1 cellular context compared by ENCODE assay signal in the genomic region with DNA sequence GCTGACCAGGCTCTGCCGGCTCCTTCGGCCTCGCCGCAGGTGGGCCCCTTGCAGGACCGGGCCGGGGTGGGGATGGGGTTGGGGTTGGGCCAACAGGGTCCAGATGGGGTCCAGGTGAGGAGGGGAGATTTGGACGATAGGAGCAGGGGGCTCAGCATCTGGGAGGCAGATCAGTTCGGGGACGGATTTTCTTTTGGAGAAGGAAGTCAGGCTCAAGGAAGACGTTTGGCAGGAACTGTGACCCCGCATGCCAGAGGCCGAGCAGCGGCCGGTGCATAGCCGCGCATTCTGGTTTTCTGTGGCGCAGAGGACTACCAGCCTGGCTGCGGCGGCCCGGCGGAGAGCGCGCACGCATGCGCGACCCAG.
A peak's percentile ranks its signal among the peaks of the same experiment; 100 is the strongest.
TF ChIP-seq lines count a peak whose summit lies in the region.

No MANE protein-coding gene starts in this region.

TF ChIP-seq in HepG2, 621 proteins besides CTCF, POLR2A, EP300 and RAD21 (continued from another document and continues in another):
- TF ChIP-seq, protein P1, sequence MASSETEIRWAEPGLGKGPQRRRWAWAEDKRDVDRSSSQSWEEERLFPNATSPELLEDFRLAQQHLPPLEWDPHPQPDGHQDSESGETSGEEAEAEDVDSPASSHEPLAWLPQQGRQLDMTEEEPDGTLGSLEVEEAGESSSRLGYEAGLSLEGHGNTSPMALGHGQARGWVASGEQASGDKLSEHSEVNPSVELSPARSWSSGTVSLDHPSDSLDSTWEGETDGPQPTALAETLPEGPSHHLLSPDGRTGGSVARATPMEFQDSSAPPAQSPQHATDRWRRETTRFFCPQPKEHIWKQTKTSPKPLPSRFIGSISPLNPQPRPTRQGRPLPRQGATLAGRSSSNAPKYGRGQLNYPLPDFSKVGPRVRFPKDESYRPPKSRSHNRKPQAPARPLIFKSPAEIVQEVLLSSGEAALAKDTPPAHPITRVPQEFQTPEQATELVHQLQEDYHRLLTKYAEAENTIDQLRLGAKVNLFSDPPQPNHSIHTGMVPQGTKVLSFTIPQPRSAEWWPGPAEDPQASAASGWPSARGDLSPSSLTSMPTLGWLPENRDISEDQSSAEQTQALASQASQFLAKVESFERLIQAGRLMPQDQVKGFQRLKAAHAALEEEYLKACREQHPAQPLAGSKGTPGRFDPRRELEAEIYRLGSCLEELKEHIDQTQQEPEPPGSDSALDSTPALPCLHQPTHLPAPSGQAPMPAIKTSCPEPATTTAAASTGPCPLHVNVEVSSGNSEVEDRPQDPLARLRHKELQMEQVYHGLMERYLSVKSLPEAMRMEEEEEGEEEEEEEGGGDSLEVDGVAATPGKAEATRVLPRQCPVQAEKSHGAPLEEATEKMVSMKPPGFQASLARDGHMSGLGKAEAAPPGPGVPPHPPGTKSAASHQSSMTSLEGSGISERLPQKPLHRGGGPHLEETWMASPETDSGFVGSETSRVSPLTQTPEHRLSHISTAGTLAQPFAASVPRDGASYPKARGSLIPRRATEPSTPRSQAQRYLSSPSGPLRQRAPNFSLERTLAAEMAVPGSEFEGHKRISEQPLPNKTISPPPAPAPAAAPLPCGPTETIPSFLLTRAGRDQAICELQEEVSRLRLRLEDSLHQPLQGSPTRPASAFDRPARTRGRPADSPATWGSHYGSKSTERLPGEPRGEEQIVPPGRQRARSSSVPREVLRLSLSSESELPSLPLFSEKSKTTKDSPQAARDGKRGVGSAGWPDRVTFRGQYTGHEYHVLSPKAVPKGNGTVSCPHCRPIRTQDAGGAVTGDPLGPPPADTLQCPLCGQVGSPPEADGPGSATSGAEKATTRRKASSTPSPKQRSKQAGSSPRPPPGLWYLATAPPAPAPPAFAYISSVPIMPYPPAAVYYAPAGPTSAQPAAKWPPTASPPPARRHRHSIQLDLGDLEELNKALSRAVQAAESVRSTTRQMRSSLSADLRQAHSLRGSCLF (CRISPR knock-in tag; IDR thresholded peaks at IDR 0.05; ENCODE audit: borderline replicate concordance), result no peak
- TF ChIP-seq ZNF24 (IDR thresholded peaks at IDR 0.05) (no peak), GATAD2A (CRISPR knock-in tag; IDR thresholded peaks at IDR 0.05) (no peak), SALL2 (CRISPR knock-in tag; IDR thresholded peaks at IDR 0.05) (no peak), REL (CRISPR knock-in tag; conservative IDR thresholded peaks at IDR 0.05) (0 out of 2 replicates have a peak, but pooled peaks have one; percentile 4), ZFP90 (CRISPR knock-in tag; IDR thresholded peaks at IDR 0.05; ENCODE audit: borderline replicate concordance) (0 out of 2 replicates have a peak, but pooled peaks have one; percentile 82), MTF2 (CRISPR knock-in tag; IDR thresholded peaks at IDR 0.05; ENCODE audit: borderline replicate concordance) (no peak), NCOA1 (CRISPR knock-in tag; IDR thresholded peaks at IDR 0.05) (no peak), ONECUT2 (CRISPR knock-in tag; IDR thresholded peaks at IDR 0.05) (no peak), HNRNPK (IDR thresholded peaks at IDR 0.05; ENCODE audit: low read depth, low read length, poor library complexity, severe bottlenecking) (no peak), REXO4 (CRISPR knock-in tag; IDR thresholded peaks at IDR 0.05; ENCODE audit: borderline replicate concordance) (no peak), ATF7 (IDR thresholded peaks at IDR 0.05) (no peak), ATF7 (CRISPR knock-in tag; IDR thresholded peaks at IDR 0.05) (no peak), ZNF552 (CRISPR knock-in tag; IDR thresholded peaks at IDR 0.05; ENCODE audit: borderline replicate concordance) (no peak), ZKSCAN5 (CRISPR knock-in tag; IDR thresholded peaks at IDR 0.05) (no peak), ZNF839 (CRISPR knock-in tag; IDR thresholded peaks at IDR 0.05; ENCODE audit: borderline replicate concordance) (no peak), NFIC (IDR thresholded peaks at IDR 0.05; ENCODE audit: low read length) (no peak), BRCA1 (CRISPR knock-in tag; IDR thresholded peaks at IDR 0.05) (0 out of 2 replicates have a peak, but pooled peaks have one; percentile 28), ZNF335 (CRISPR knock-in tag; IDR thresholded peaks at IDR 0.05) (no peak), ZNF501 (CRISPR knock-in tag; IDR thresholded peaks at IDR 0.05) (no peak), EHMT2 (IDR thresholded peaks at IDR 0.05; ENCODE audit: borderline replicate concordance, low read depth, low read length) (no peak), ZNF546 (CRISPR knock-in tag; conservative IDR thresholded peaks at IDR 0.05) (no peak), JUND (CRISPR knock-in tag; IDR thresholded peaks at IDR 0.05) (no peak), ETV5 (CRISPR knock-in tag; IDR thresholded peaks at IDR 0.05; ENCODE audit: borderline replicate concordance) (no peak), IKZF1 (IDR thresholded peaks at IDR 0.05) (no peak), ZNF138 (CRISPR knock-in tag; IDR thresholded peaks at IDR 0.05; ENCODE audit: low read depth) (no peak), ZNF3 (CRISPR knock-in tag; IDR thresholded peaks at IDR 0.05) (no peak), MTA3 (CRISPR knock-in tag; IDR thresholded peaks at IDR 0.05) (no peak), MEF2D (CRISPR knock-in tag; IDR thresholded peaks at IDR 0.05) (no peak), EZH2 (conservative IDR thresholded peaks at IDR 0.05; ENCODE audit: low read depth, low read length) (no peak), ZNF44 (CRISPR knock-in tag; IDR thresholded peaks at IDR 0.05) (no peak), RARA (CRISPR knock-in tag; IDR thresholded peaks at IDR 0.05) (no peak), AHR (CRISPR knock-in tag; IDR thresholded peaks at IDR 0.05) (no peak)
- TF ChIP-seq, protein P2, sequence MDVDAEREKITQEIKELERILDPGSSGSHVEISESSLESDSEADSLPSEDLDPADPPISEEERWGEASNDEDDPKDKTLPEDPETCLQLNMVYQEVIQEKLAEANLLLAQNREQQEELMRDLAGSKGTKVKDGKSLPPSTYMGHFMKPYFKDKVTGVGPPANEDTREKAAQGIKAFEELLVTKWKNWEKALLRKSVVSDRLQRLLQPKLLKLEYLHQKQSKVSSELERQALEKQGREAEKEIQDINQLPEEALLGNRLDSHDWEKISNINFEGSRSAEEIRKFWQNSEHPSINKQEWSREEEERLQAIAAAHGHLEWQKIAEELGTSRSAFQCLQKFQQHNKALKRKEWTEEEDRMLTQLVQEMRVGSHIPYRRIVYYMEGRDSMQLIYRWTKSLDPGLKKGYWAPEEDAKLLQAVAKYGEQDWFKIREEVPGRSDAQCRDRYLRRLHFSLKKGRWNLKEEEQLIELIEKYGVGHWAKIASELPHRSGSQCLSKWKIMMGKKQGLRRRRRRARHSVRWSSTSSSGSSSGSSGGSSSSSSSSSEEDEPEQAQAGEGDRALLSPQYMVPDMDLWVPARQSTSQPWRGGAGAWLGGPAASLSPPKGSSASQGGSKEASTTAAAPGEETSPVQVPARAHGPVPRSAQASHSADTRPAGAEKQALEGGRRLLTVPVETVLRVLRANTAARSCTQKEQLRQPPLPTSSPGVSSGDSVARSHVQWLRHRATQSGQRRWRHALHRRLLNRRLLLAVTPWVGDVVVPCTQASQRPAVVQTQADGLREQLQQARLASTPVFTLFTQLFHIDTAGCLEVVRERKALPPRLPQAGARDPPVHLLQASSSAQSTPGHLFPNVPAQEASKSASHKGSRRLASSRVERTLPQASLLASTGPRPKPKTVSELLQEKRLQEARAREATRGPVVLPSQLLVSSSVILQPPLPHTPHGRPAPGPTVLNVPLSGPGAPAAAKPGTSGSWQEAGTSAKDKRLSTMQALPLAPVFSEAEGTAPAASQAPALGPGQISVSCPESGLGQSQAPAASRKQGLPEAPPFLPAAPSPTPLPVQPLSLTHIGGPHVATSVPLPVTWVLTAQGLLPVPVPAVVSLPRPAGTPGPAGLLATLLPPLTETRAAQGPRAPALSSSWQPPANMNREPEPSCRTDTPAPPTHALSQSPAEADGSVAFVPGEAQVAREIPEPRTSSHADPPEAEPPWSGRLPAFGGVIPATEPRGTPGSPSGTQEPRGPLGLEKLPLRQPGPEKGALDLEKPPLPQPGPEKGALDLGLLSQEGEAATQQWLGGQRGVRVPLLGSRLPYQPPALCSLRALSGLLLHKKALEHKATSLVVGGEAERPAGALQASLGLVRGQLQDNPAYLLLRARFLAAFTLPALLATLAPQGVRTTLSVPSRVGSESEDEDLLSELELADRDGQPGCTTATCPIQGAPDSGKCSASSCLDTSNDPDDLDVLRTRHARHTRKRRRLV (CRISPR knock-in tag; IDR thresholded peaks at IDR 0.05), result no peak
- TF ChIP-seq, protein P3, sequence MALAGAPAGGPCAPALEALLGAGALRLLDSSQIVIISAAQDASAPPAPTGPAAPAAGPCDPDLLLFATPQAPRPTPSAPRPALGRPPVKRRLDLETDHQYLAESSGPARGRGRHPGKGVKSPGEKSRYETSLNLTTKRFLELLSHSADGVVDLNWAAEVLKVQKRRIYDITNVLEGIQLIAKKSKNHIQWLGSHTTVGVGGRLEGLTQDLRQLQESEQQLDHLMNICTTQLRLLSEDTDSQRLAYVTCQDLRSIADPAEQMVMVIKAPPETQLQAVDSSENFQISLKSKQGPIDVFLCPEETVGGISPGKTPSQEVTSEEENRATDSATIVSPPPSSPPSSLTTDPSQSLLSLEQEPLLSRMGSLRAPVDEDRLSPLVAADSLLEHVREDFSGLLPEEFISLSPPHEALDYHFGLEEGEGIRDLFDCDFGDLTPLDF (CRISPR knock-in tag; IDR thresholded peaks at IDR 0.05), result no peak
- TF ChIP-seq, protein P4, sequence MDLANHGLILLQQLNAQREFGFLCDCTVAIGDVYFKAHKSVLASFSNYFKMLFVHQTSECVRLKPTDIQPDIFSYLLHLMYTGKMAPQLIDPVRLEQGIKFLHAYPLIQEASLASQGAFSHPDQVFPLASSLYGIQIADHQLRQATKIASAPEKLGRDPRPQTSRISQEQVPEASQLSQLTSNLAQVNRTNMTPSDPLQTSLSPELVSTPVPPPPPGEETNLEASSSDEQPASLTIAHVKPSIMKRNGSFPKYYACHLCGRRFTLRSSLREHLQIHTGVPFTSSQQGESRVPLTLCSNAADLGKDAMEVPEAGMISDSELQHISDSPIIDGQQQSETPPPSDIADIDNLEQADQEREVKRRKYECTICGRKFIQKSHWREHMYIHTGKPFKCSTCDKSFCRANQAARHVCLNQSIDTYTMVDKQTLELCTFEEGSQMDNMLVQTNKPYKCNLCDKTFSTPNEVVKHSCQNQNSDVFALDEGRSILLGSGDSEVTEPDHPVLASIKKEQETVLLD (CRISPR knock-in tag; IDR thresholded peaks at IDR 0.05; ENCODE audit: low read depth), result no peak
- TF ChIP-seq, protein P5, sequence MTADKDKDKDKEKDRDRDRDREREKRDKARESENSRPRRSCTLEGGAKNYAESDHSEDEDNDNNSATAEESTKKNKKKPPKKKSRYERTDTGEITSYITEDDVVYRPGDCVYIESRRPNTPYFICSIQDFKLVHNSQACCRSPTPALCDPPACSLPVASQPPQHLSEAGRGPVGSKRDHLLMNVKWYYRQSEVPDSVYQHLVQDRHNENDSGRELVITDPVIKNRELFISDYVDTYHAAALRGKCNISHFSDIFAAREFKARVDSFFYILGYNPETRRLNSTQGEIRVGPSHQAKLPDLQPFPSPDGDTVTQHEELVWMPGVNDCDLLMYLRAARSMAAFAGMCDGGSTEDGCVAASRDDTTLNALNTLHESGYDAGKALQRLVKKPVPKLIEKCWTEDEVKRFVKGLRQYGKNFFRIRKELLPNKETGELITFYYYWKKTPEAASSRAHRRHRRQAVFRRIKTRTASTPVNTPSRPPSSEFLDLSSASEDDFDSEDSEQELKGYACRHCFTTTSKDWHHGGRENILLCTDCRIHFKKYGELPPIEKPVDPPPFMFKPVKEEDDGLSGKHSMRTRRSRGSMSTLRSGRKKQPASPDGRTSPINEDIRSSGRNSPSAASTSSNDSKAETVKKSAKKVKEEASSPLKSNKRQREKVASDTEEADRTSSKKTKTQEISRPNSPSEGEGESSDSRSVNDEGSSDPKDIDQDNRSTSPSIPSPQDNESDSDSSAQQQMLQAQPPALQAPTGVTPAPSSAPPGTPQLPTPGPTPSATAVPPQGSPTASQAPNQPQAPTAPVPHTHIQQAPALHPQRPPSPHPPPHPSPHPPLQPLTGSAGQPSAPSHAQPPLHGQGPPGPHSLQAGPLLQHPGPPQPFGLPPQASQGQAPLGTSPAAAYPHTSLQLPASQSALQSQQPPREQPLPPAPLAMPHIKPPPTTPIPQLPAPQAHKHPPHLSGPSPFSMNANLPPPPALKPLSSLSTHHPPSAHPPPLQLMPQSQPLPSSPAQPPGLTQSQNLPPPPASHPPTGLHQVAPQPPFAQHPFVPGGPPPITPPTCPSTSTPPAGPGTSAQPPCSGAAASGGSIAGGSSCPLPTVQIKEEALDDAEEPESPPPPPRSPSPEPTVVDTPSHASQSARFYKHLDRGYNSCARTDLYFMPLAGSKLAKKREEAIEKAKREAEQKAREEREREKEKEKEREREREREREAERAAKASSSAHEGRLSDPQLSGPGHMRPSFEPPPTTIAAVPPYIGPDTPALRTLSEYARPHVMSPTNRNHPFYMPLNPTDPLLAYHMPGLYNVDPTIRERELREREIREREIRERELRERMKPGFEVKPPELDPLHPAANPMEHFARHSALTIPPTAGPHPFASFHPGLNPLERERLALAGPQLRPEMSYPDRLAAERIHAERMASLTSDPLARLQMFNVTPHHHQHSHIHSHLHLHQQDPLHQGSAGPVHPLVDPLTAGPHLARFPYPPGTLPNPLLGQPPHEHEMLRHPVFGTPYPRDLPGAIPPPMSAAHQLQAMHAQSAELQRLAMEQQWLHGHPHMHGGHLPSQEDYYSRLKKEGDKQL (CRISPR knock-in tag; IDR thresholded peaks at IDR 0.05; ENCODE audit: low read depth), result 0 out of 2 replicates have a peak, but pooled peaks have one; percentile 4
- TF ChIP-seq, protein P6, sequence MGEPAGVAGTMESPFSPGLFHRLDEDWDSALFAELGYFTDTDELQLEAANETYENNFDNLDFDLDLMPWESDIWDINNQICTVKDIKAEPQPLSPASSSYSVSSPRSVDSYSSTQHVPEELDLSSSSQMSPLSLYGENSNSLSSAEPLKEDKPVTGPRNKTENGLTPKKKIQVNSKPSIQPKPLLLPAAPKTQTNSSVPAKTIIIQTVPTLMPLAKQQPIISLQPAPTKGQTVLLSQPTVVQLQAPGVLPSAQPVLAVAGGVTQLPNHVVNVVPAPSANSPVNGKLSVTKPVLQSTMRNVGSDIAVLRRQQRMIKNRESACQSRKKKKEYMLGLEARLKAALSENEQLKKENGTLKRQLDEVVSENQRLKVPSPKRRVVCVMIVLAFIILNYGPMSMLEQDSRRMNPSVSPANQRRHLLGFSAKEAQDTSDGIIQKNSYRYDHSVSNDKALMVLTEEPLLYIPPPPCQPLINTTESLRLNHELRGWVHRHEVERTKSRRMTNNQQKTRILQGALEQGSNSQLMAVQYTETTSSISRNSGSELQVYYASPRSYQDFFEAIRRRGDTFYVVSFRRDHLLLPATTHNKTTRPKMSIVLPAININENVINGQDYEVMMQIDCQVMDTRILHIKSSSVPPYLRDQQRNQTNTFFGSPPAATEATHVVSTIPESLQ (CRISPR knock-in tag; conservative IDR thresholded peaks at IDR 0.05), result no peak
- TF ChIP-seq, protein P7, sequence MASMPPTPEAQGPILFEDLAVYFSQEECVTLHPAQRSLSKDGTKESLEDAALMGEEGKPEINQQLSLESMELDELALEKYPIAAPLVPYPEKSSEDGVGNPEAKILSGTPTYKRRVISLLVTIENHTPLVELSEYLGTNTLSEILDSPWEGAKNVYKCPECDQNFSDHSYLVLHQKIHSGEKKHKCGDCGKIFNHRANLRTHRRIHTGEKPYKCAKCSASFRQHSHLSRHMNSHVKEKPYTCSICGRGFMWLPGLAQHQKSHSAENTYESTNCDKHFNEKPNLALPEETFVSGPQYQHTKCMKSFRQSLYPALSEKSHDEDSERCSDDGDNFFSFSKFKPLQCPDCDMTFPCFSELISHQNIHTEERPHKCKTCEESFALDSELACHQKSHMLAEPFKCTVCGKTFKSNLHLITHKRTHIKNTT (CRISPR knock-in tag; IDR thresholded peaks at IDR 0.05), result no peak
